In genomic region chr21:14981246-14981645, GRCh38 we compare ENCODE assay signal across 2 cellular contexts.
A peak's percentile ranks its signal among the peaks of the same experiment; 100 is the strongest.
TF ChIP-seq lines count a peak whose summit lies in the region.

No MANE protein-coding gene starts in this region.

TF ChIP-seq in IMR-90, 13 proteins besides CTCF, POLR2A, EP300 and RAD21:
- no peak for TF ChIP-seq USF2 (IDR thresholded peaks at IDR 0.05; ENCODE audit: low read depth, low read length)
- TF ChIP-seq RCOR1 (IDR thresholded peaks at IDR 0.05; ENCODE audit: insufficient replicate concordance, low read length) = no peak
- TF ChIP-seq MAZ (IDR thresholded peaks at IDR 0.05; ENCODE audit: borderline replicate concordance, low read depth, low read length) = no peak
- TF ChIP-seq FOS (IDR thresholded peaks at IDR 0.05; ENCODE audit: low read depth, low read length) = no peak
- no peak for TF ChIP-seq SMC3 (IDR thresholded peaks at IDR 0.05; ENCODE audit: low read depth, low read length)
- TF ChIP-seq CHD1 (IDR thresholded peaks at IDR 0.05; ENCODE audit: low read depth, low read length) = no peak
- TF ChIP-seq BHLHE40 (IDR thresholded peaks at IDR 0.05; ENCODE audit: low read depth, low read length) = no peak
- TF ChIP-seq MXI1 (IDR thresholded peaks at IDR 0.05; ENCODE audit: borderline replicate concordance, low read depth, low read length) = no peak
- TF ChIP-seq MAFK (IDR thresholded peaks at IDR 0.05; ENCODE audit: low read depth, low read length) = no peak
- no peak for TF ChIP-seq ELK1 (IDR thresholded peaks at IDR 0.05; ENCODE audit: borderline replicate concordance, low read depth, low read length)
- no peak for TF ChIP-seq NFE2L2 (IDR thresholded peaks at IDR 0.05; ENCODE audit: low read depth, low read length)
- TF ChIP-seq RFX5 (IDR thresholded peaks at IDR 0.05; ENCODE audit: low read depth, low read length) = no peak
- TF ChIP-seq CEBPB (IDR thresholded peaks at IDR 0.05; ENCODE audit: low read depth, low read length) = no peak
TF ChIP-seq in IMR-90: peak in this region for 0.

TF ChIP-seq in HepG2, 621 proteins besides CTCF, POLR2A, EP300 and RAD21 (continued from another document):
- TF ChIP-seq TFE3 (CRISPR knock-in tag; IDR thresholded peaks at IDR 0.05) (no peak), ZBTB33 (CRISPR knock-in tag; IDR thresholded peaks at IDR 0.05) (no peak), RBM22 (optimal IDR thresholded peaks at IDR 0.05; ENCODE audit: low read length) (peak; percentile 94), TERF1 (CRISPR knock-in tag; IDR thresholded peaks at IDR 0.05) (no peak), ZNF703 (CRISPR knock-in tag; IDR thresholded peaks at IDR 0.05; ENCODE audit: borderline replicate concordance) (no peak), KMT2A (CRISPR knock-in tag; IDR thresholded peaks at IDR 0.05) (no peak), PLRG1 (conservative IDR thresholded peaks at IDR 0.05) (no peak), KLF9 (CRISPR knock-in tag; IDR thresholded peaks at IDR 0.05; ENCODE audit: low read depth) (no peak)
